Comparison of ENCODE assay signal across 12 cellular contexts in genomic region chr20:52859156-52859887, GRCh38.
DNase-seq lines count a peak whose midpoint lies in the region; ATAC-seq and TF ChIP-seq lines count a peak whose summit lies in the region.
"Had no signal": no experiment of that assay in that cellular context is flagged by ENCODE, and none has a peak within 500 bp of the region (broad histone marks: within the 10 kb centered on the region; RNA-seq: fewer than 3 reads in every experiment).

No MANE protein-coding gene starts in this region.

- H3K79me1 ChIP-seq in H9 (ENCODE audit: insufficient read depth, low read depth, low read length, poor library complexity, severe bottlenecking), result no peaks in the 10 kb centered on the region

- H4K8ac ChIP-seq in H9 (replicated peaks; ENCODE audit: insufficient read length, low read depth, low read length), result no peak overlapping the region

- peaks cover 0 to 10% of the 10 kb centered on the region in 2 experiments; a peak in 2 of 4 replicates for H3K4me1 Mint-ChIP-seq in H9

- H2BK20ac ChIP-seq in H9 (ENCODE audit: low read depth, low read length, poor library complexity, severe bottlenecking), result no peak overlapping the region

- no peak overlapping the region for H2AK5ac ChIP-seq in H9 (ENCODE audit: insufficient read length, low read length)

- H3K23me2 ChIP-seq in H9 (ENCODE audit: insufficient read length, low read depth, low read length, poor library complexity, severe bottlenecking), result no peaks in the 10 kb centered on the region

- no peaks in the 10 kb centered on the region; a peak in 1 of 5 replicates for H3K9me3 Mint-ChIP-seq in H9
- H3K9me3 Mint-ChIP-seq: CD4-positive, alpha-beta T cell had no signal

- no peak overlapping the region for H3K14ac ChIP-seq in H9 (ENCODE audit: insufficient read depth, low read length)

- H3K4me1 ChIP-seq in H9 (ENCODE audit: insufficient read depth, low read length) (peaks cover 1% of the 10 kb centered on the region; the same call in 1 of the 2 replicates), gastroesophageal sphincter (no peaks in the 10 kb centered on the region)
- H3K4me1 ChIP-seq: SJCRH30 had no signal

- no peak overlapping the region for H2BK5ac ChIP-seq in H9 (ENCODE audit: insufficient read length, low read length)

- no peak overlapping the region for H2BK15ac ChIP-seq in H9 (ENCODE audit: low read depth, low read length)

- no peak overlapping the region for H3K27ac Mint-ChIP-seq in H9
- H3K27ac Mint-ChIP-seq: CD4-positive, alpha-beta T cell had no signal

- no peak overlapping the region for H3K4me3 Mint-ChIP-seq in H9
- H3K4me3 Mint-ChIP-seq: CD4-positive, alpha-beta T cell had no signal

- no peak overlapping the region for H3K9ac ChIP-seq in H9 (ENCODE audit: extremely low read depth, insufficient read length, low read length)

- no peak overlapping the region for H3K4me3 ChIP-seq in astrocyte of the cerebellum (ENCODE audit: low read depth, low read length)
- no peak overlapping the region for H3K4me3 ChIP-seq in gastroesophageal sphincter
- H3K4me3 ChIP-seq: SJCRH30 had no signal

- DNase-seq in H9, result peak; percentile 38
- DNase-seq in astrocyte of the cerebellum (ENCODE audit: low read depth), result peak; percentile 5
- DNase-seq in renal cortical epithelial cell (ENCODE audit: low read depth), result peak; percentile 41
- DNase-seq in activated CD4-positive, alpha-beta T cell treated with anti-CD3 and anti-CD28 coated beads for 48 hours, result no peak
- DNase-seq: CD4-positive, alpha-beta T cell; NCI-H510A; retina had no signal

- H4K91ac ChIP-seq in H9 (ENCODE audit: insufficient read length, low read depth, low read length), result no peak overlapping the region

- H4K5ac ChIP-seq in H9 (ENCODE audit: insufficient read length, low read depth, low read length), result no peak overlapping the region

- ATAC-seq in gastroesophageal sphincter (peak; percentile 46), GM19463 (IDR thresholded peaks at IDR 0.05; ENCODE audit: unreplicated experiment) (no peak), GM21423 (IDR thresholded peaks at IDR 0.05; ENCODE audit: unreplicated experiment) (no peak), HG03521 (IDR thresholded peaks at IDR 0.05; ENCODE audit: unreplicated experiment) (no peak)

- H2AFZ ChIP-seq in H9 (ENCODE audit: low read length), result no peak overlapping the region

- H3K56ac ChIP-seq in H9 (ENCODE audit: insufficient read length, low read depth, low read length), result no peak overlapping the region

- no peaks in the 10 kb centered on the region for H4K20me1 ChIP-seq in H9 (ENCODE audit: control insufficient read depth, insufficient read depth, insufficient read length)

- TF ChIP-seq EP300 in gastroesophageal sphincter (IDR thresholded peaks at IDR 0.05), result no peak

- in situ Hi-C loops in astrocyte of the cerebellum (cut with HindIII; ENCODE audit: low sequenced_read_pairs), result no loop called here

- no peak overlapping the region for H3K27ac ChIP-seq in H9 (ENCODE audit: insufficient read length, low read depth, low read length)
- H3K27ac ChIP-seq in gastroesophageal sphincter, result no peak overlapping the region
- H3K27ac ChIP-seq: SJCRH30 had no signal

- H3K9me3 ChIP-seq in H9 (ENCODE audit: control insufficient read depth, low read depth, low read length), result no peaks in the 10 kb centered on the region
- no peaks in the 10 kb centered on the region for H3K9me3 ChIP-seq in gastroesophageal sphincter
- H3K9me3 ChIP-seq: SJCRH30 had no signal

- no peaks in the 10 kb centered on the region for H3K79me2 ChIP-seq in H9 (ENCODE audit: insufficient read depth, low read length)

- H3K23ac ChIP-seq in H9 (ENCODE audit: insufficient read length, low read depth, low read length), result no peak overlapping the region

- H3K27me3 Mint-ChIP-seq in H9 (ENCODE audit: low read depth), result no peaks in the 10 kb centered on the region
- H3K27me3 Mint-ChIP-seq: CD4-positive, alpha-beta T cell had no signal

- no peak overlapping the region for H2BK120ac ChIP-seq in H9 (ENCODE audit: low read depth, low read length, poor library complexity, severe bottlenecking)

- WGBS in H9 (ENCODE audit: extremely low coverage, insufficient read length, low lambda C conversion rate), result no CpG with 5 or more reads among the region's 9 CpGs
- WGBS in gastroesophageal sphincter (ENCODE audit: low coverage in 1 of 2), 2 donors, result 56 to 62% methylated on average over 4 to 9 of the region's 9 CpGs

- no peaks in the 10 kb centered on the region for H3K36me3 Mint-ChIP-seq in H9 (ENCODE audit: insufficient read depth in 1 of 3, low read depth in 3 of 3)

- no peak overlapping the region for H2BK12ac ChIP-seq in H9 (ENCODE audit: insufficient read length, low read depth, low read length)

- no peak overlapping the region for H3K4me2 ChIP-seq in H9 (ENCODE audit: insufficient read depth, insufficient read length, low read length)

- no peak for TF ChIP-seq CTCF in H9 (conservative IDR thresholded peaks at IDR 0.05)
- no peak for TF ChIP-seq CTCF in astrocyte of the cerebellum (IDR thresholded peaks at IDR 0.05; ENCODE audit: low read depth, low read length, missing control alignments)
- no peak for TF ChIP-seq CTCF in gastroesophageal sphincter (IDR thresholded peaks at IDR 0.05)

- no peak overlapping the region for H3K18ac ChIP-seq in H9 (ENCODE audit: insufficient read length, low read depth, low read length)

- no peaks in the 10 kb centered on the region for H3K36me3 ChIP-seq in gastroesophageal sphincter
- H3K36me3 ChIP-seq: SJCRH30 had no signal

- H3K27me3 ChIP-seq in H9 (ENCODE audit: insufficient read depth, low read length) (no peaks in the 10 kb centered on the region), gastroesophageal sphincter (peaks cover 4% of the 10 kb centered on the region)

- TF ChIP-seq POLR2A in gastroesophageal sphincter (IDR thresholded peaks at IDR 0.05), result no peak

- H3T11ph ChIP-seq in H9 (ENCODE audit: low read length), result no peak overlapping the region

- no peak overlapping the region for H3K4ac ChIP-seq in H9 (ENCODE audit: low read depth, low read length)
